In genomic region chr3:111998661-111999641, GRCh38 we compare ENCODE assay signal across 8 cellular contexts. TPM values are rescaled to one million over a fixed set of nuclear protein-coding genes. Genes with fewer than 3 reads are reported as not detected.
DNase-seq lines count a peak whose midpoint lies in the region; ATAC-seq and TF ChIP-seq lines count a peak whose summit lies in the region.

Gene TAGLN3 (plus strand): TSS chr3:111998922. CDS start chr3:111999423, 501 bp downstream.

- peak within 1 kb of the TSS; percentile 55 for H3K4me3 ChIP-seq in AG04450 (ENCODE audit: low read depth, low read length)
- peak within 1 kb of the TSS; percentile 24 to 55 for H3K4me3 ChIP-seq in ascending aorta
- peak within 1 kb of the TSS; percentile 85; the same call in 1 of the 2 replicates for H3K4me3 ChIP-seq in iPS DF 6.9 (ENCODE audit: low read length)
- peak within 1 kb of the TSS; percentile 41 for H3K4me3 ChIP-seq in rectal smooth muscle tissue (ENCODE audit: low read length)

- no peaks in the 10 kb centered on the region for H3K36me3 ChIP-seq in ascending aorta
- no peaks in the 10 kb centered on the region for H3K36me3 ChIP-seq in iPS DF 6.9 (ENCODE audit: control insufficient read depth, insufficient read depth, low read length)
- no peaks in the 10 kb centered on the region for H3K36me3 ChIP-seq in rectal smooth muscle tissue (ENCODE audit: control insufficient read depth, insufficient read depth, low read length)

- WGBS in iPS DF 6.9 (ENCODE audit: insufficient coverage, insufficient read length): no CpG with 5 or more reads among the region's 41 CpGs

- H3K4me1 ChIP-seq in ascending aorta: peaks cover 0 to 5% of the 10 kb centered on the region in 2 donors
- peaks cover 2% of the 10 kb centered on the region; the same call in 1 of the 2 replicates for H3K4me1 ChIP-seq in iPS DF 6.9 (ENCODE audit: control insufficient read depth, insufficient read depth, low read length)
- H3K4me1 ChIP-seq in rectal smooth muscle tissue (ENCODE audit: control insufficient read depth, insufficient read depth, low read length): no peaks in the 10 kb centered on the region

- intact Hi-C loops in ascending aorta (cut with DNase I): no loop called here

- POLR2A ChIA-PET in AG04450 (lab: Yijun Ruan, JAX): interaction anchor here (1.4 kb wide), 1 partner anchor 20 kb away, joined by 4 read pairs; the partner anchor contains the start of gene ABHD10

- H3K9ac ChIP-seq in rectal smooth muscle tissue (ENCODE audit: low read length): no peak within 1 kb of the TSS

- no peaks in the 10 kb centered on the region for H3K27me3 ChIP-seq in AG04450 (ENCODE audit: control insufficient read depth, insufficient read depth, low read length)
- no peaks in the 10 kb centered on the region for H3K27me3 ChIP-seq in ascending aorta
- no peaks in the 10 kb centered on the region; the same call in 1 of the 2 replicates for H3K27me3 ChIP-seq in iPS DF 6.9 (ENCODE audit: control insufficient read depth, insufficient read depth, low read length)
- peaks cover 5% of the 10 kb centered on the region for H3K27me3 ChIP-seq in rectal smooth muscle tissue (ENCODE audit: control insufficient read depth, insufficient read depth, low read length)

- DNase-seq in AG04450 (ENCODE audit: low read depth, low spot score) (no peak), NCI-H2029 treated with DMSO at 0.1 percent for 48 hours (lab: John Stamatoyannopoulos, UW) (peak; percentile 56), ascending aorta (ENCODE audit: low spot score in 2 of 2) (no peak), iPS DF 6.9 (ENCODE audit: low read depth, low spot score) (no peak), hepatic stellate cell (ENCODE audit: low spot score) (no peak), activated gamma-delta T cell treated with Interleukin-2 at 50 U/mL for 16 hours (no peak)

- H3K9me3 ChIP-seq in AG04450 (ENCODE audit: control insufficient read depth, insufficient read depth, low read length) (no peaks in the 10 kb centered on the region), ascending aorta (no peaks in the 10 kb centered on the region), iPS DF 6.9 (ENCODE audit: control insufficient read depth, insufficient read depth, low read length) (no peaks in the 10 kb centered on the region)

- CTCF ChIA-PET in AG04450 (lab: Charles Lee): interaction anchor here (0.5 to 11.9 kb wide), 4 partner anchors 10 to 45 kb away, joined by 3 to 118 read pairs (median 18); no protein-coding TSS in a partner anchor

- ATAC-seq in GM19025 (IDR thresholded peaks at IDR 0.05; ENCODE audit: low read depth, unreplicated experiment): peak; percentile 55

- H3K27ac ChIP-seq in AG04450 (ENCODE audit: low read depth, low read length): peak within 1 kb of the TSS; percentile 49
- no peak within 1 kb of the TSS for H3K27ac ChIP-seq in ascending aorta
- no peak within 1 kb of the TSS for H3K27ac ChIP-seq in iPS DF 6.9 (ENCODE audit: low read length)
- H3K27ac ChIP-seq in rectal smooth muscle tissue (ENCODE audit: low read depth, low read length): no peak within 1 kb of the TSS

- no peak for TF ChIP-seq CTCF in AG04450 (IDR thresholded peaks at IDR 0.05; ENCODE audit: low read depth, low read length)
- TF ChIP-seq CTCF in ascending aorta (IDR thresholded peaks at IDR 0.05): no peak

RNA-seq across cellular contexts. Expression of gene TAGLN3, which starts in this region (rescaled TPM):
- polyA plus RNA-seq in AG04450 (2011; rRNA removed): 2.2 and 2.5 TPM in 2 replicates
- 1.4 and 2.8 TPM in 2 replicates for polyA minus RNA-seq in AG04450 (2011; rRNA and poly(A)+ RNA removed)
- total RNA-seq in ascending aorta: not detected
